9 cellular contexts compared by ENCODE assay signal in genomic region chr17:58487589-58488427, GRCh38. TPM values are rescaled to one million over a fixed set of nuclear protein-coding genes. Genes with fewer than 3 reads are reported as not detected.
A peak's percentile ranks its signal among the peaks of the same experiment; 100 is the strongest.
DNase-seq lines count a peak whose midpoint lies in the region; FAIRE-seq and TF ChIP-seq lines count a peak whose summit lies in the region.
"Had no signal": no experiment of that assay in that cellular context is flagged by ENCODE, and none has a peak within 500 bp of the region (broad histone marks: within the 10 kb centered on the region; RNA-seq: fewer than 3 reads in every experiment).

Gene HSF5, minus strand, starts transcription at chr17:58488408. Its CDS starts 134 bp downstream, at chr17:58488274.

- H3K9me3 ChIP-seq in endothelial cell of umbilical vein (replicated peaks; ENCODE audit: control insufficient read depth, insufficient read depth, low read length): no peaks in the 10 kb centered on the region

- H3K27me3 ChIP-seq in endothelial cell of umbilical vein (ENCODE audit: control insufficient read depth in 2 of 2, insufficient read depth in 2 of 2, low read length in 2 of 2): no peaks in the 10 kb centered on the region

- no peak for TF ChIP-seq POLR2A in endothelial cell of umbilical vein (IDR thresholded peaks at IDR 0.05; ENCODE audit: low read depth, low read length)

- intact Hi-C loops in endothelial cell of umbilical vein (cut with micrococcal nuclease): no loop called here

- DNase-seq in GM13976 (ENCODE audit: low spot score) (peak; percentile 66), endothelial cell of umbilical vein (ENCODE audit: low read depth, low spot score) (peak; percentile 19), frontal cortex (ENCODE audit: low spot score in 2 of 2) (no peak), GF-D8 (lab: John Stamatoyannopoulos, UW) (no peak), globus pallidus (ENCODE audit: low spot score) (no peak), SHP77 (lab: John Stamatoyannopoulos, UW) (no peak)
- DNase-seq in activated CD4-positive, alpha-beta T cell treated with anti-CD3 and anti-CD28 coated beads, Interleukin-2, amount 50 U/mL, for 48 hours: peak; percentile 72 to 80
- peak; percentile 65 for DNase-seq in stimulated activated CD4-positive, alpha-beta T cell treated with anti-CD3 and anti-CD28 coated beads, Interleukin-2, amount 100 ng/mL, for 4 hours (ENCODE audit: low read depth)

- H3K36me3 ChIP-seq in endothelial cell of umbilical vein (ENCODE audit: control insufficient read depth in 2 of 2, extremely low read depth in 1 of 2, insufficient read depth in 2 of 2, low read length in 2 of 2): peaks cover 12 to 21% of the 10 kb centered on the region in 2 experiments

- H3K27ac ChIP-seq in endothelial cell of umbilical vein (ENCODE audit: insufficient read depth, low read depth, low read length): no peak within 1 kb of the TSS

- peak within 1 kb of the TSS in 1 of 3 experiments; percentile 17 for H3K4me3 ChIP-seq in endothelial cell of umbilical vein (replicated peaks in 1 of 3; ENCODE audit: insufficient read depth in 1 of 3, low read depth in 1 of 3, low read length in 3 of 3)

- H3K9me1 ChIP-seq in endothelial cell of umbilical vein (replicated peaks; ENCODE audit: control insufficient read depth, extremely low read depth, insufficient read depth, low read length): no peaks in the 10 kb centered on the region

- no peaks in the 10 kb centered on the region for H3K4me1 ChIP-seq in endothelial cell of umbilical vein (ENCODE audit: control insufficient read depth, extremely low read depth, insufficient read depth, low read length)

- H4K20me1 ChIP-seq in endothelial cell of umbilical vein (replicated peaks; ENCODE audit: control insufficient read depth, extremely low read depth, insufficient read depth, low read length): no peaks in the 10 kb centered on the region

- BruUV-seq in endothelial cell of umbilical vein (replicated peaks; lab: Mats Ljungman, UMichigan): no TSS peak

- H3K9ac ChIP-seq in endothelial cell of umbilical vein (replicated peaks; ENCODE audit: extremely low read depth, insufficient read depth, low read length): no peak within 1 kb of the TSS

- in situ Hi-C loops in GM13976 (cut with MboI; ENCODE audit: low sequenced_read_pairs, unreplicated experiment): no loop called here

- FAIRE-seq in endothelial cell of umbilical vein (lab: Jason Lieb, UNC): no peak
- FAIRE-seq in frontal cortex (lab: Jason Lieb, UNC): no peak

- CTCF ChIA-PET in endothelial cell of umbilical vein (lab: Charles Lee): interaction anchor here (0.9 to 1.2 kb wide), 4 partner anchors 16 to 183 kb away, joined by 3 to 7 read pairs (median 5); partner anchors contain the start of gene MTMR4

- POLR2A ChIA-PET in endothelial cell of umbilical vein (lab: Charles Lee): no interaction called here

- peak within 1 kb of the TSS; percentile 8 for H3K4me2 ChIP-seq in endothelial cell of umbilical vein (ENCODE audit: insufficient read depth, low read length)

- peak; percentile 48 for TF ChIP-seq CTCF in GM13976 (IDR thresholded peaks at IDR 0.05; ENCODE audit: borderline replicate concordance, control extremely low read depth, extremely low read depth, insufficient read depth, missing control alignments)
- peak; percentile 46 to 53 for TF ChIP-seq CTCF in endothelial cell of umbilical vein (IDR thresholded peaks at IDR 0.05; ENCODE audit: extremely low read depth in 1 of 2, insufficient read depth in 1 of 2, low read depth in 1 of 2, low read length in 2 of 2)

- H2AFZ ChIP-seq in endothelial cell of umbilical vein (ENCODE audit: low read depth, low read length): peak within 1 kb of the TSS; percentile 62

- dilution Hi-C loops in endothelial cell of umbilical vein (cut with MboI; ENCODE audit: extremely low pct_ligation_motif_present, low sequenced_read_pairs): no loop called here

- no peaks in the 10 kb centered on the region for H3K79me2 ChIP-seq in endothelial cell of umbilical vein (ENCODE audit: control insufficient read depth, insufficient read depth, low read length)

TF ChIP-seq in endothelial cell of umbilical vein, 7 proteins besides CTCF, POLR2A, EP300 and RAD21:
- TF ChIP-seq FOS (IDR thresholded peaks at IDR 0.05; ENCODE audit: borderline replicate concordance, insufficient read depth, low read length): no peak
- peak; percentile 70 for TF ChIP-seq MAX (IDR thresholded peaks at IDR 0.05; ENCODE audit: insufficient read depth, insufficient read length)
- TF ChIP-seq EZH2 (IDR thresholded peaks at IDR 0.05; ENCODE audit: borderline replicate concordance, low read depth, low read length, severe bottlenecking): peak; percentile 39

RNA-seq across cellular contexts. Expression of gene HSF5, which starts in this region (rescaled TPM):
- 0.07 TPM in 1 of 2 replicates, not detected in the other for total RNA-seq in endothelial cell of umbilical vein
- polyA plus RNA-seq in endothelial cell of umbilical vein: 0.02 and 0.03 TPM in 2 replicates
- polyA plus RNA-seq in endothelial cell of umbilical vein (2011; cell fraction: cytosol; rRNA removed): 0.01 and 0.03 TPM in 2 replicates
- polyA plus RNA-seq in endothelial cell of umbilical vein (2011; cell fraction: nucleus; rRNA removed): 0.04 and 0.07 TPM in 2 replicates
- not detected in 2 replicates for polyA plus RNA-seq in endothelial cell of umbilical vein (2012)
- polyA minus RNA-seq in endothelial cell of umbilical vein: 0.07 TPM in 1 of 2 replicates, not detected in the other
- not detected for polyA minus RNA-seq in endothelial cell of umbilical vein (2011; cell fraction: cytosol; rRNA and poly(A)+ RNA removed)
- polyA minus RNA-seq in endothelial cell of umbilical vein (2011; cell fraction: nucleus; rRNA and poly(A)+ RNA removed): 0.10 and 0.24 TPM in 2 replicates
- total RNA-seq in frontal cortex: under 0.01 TPM
- total RNA-seq: dermis microvascular lymphatic vessel endothelial cell had no signal

Comparison
In these comparisons a context has a peak if more than half of its experiments do, and no peak if none do; other contexts are left out.
1. Peak in DNase-seq and H3K4me2 ChIP-seq in endothelial cell of umbilical vein; RNA of the gene not detected or under 1 TPM.
2. DNase-seq: peak in GM13976 (single experiment), activated CD4-positive, alpha-beta T cell treated with anti-CD3 and anti-CD28 coated beads, Interleukin-2, amount 50 U/mL, for 48 hours (2 of 2) and stimulated activated CD4-positive, alpha-beta T cell treated with anti-CD3 and anti-CD28 coated beads, Interleukin-2, amount 100 ng/mL, for 4 hours (single experiment); none in frontal cortex (0 of 2), GF-D8 (single experiment), globus pallidus (single experiment) and SHP77 (0 of 2).